In the genomic region with DNA sequence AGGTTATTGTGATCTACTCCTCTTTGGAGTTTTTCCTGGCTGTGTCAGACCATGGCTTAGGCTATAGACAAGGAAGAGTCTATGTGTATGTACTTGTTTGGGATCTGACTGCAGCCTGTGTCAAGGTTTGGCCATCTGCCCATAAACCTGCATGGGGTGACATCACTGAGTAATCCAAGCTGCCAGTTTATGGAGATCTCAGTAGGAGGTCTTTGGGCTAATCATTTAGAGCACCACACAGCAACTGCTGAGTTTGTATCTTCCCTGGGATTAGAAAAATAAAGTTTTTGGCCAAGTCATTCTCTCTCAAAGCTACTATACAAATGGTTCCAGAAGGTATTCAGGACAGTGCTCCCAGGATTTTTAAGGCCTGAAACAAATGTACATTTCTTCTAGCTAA, we compare ENCODE assay signal across 9 cellular contexts.
DNase-seq lines count a peak whose midpoint lies in the region; FAIRE-seq and TF ChIP-seq lines count a peak whose summit lies in the region.
"Had no signal": no experiment of that assay in that cellular context is flagged by ENCODE, and none has a peak within 500 bp of the region (broad histone marks: within the 10 kb centered on the region; RNA-seq: fewer than 3 reads in every experiment).

No MANE protein-coding gene starts in this region.

- TF ChIP-seq CTCF in AG09309 (IDR thresholded peaks at IDR 0.05; ENCODE audit: control insufficient read depth, insufficient read depth, low read depth, low read length, missing control alignments), result no peak
- TF ChIP-seq CTCF in LNCaP clone FGC (IDR thresholded peaks at IDR 0.05; ENCODE audit: control insufficient read depth, extremely low read depth, insufficient read depth), result no peak

- FAIRE-seq in GM19239 (lab: Jason Lieb, UNC), result no peak
- no peak for FAIRE-seq in GM12892 (lab: Jason Lieb, UNC)

- DNase-seq in AG09309 (ENCODE audit: low read depth) (peak; percentile 80), LNCaP clone FGC (ENCODE audit: low read depth) (peak; percentile 97), SHP77 (lab: John Stamatoyannopoulos, UW) (peak; percentile 60 to 75), globus pallidus (ENCODE audit: low spot score) (peak; percentile 7), GM19239 (ENCODE audit: insufficient read length, low spot score) (no peak), ureter (ENCODE audit: low spot score) (no peak), NCI-H2227 treated with DMSO at 0.1 percent for 48 hours (lab: John Stamatoyannopoulos, UW) (no peak), GM12892 (ENCODE audit: insufficient read length) (no peak)
- DNase-seq: CD4-positive, CD25-positive, alpha-beta regulatory T cell had no signal

- TF ChIP-seq POLR2A in GM12892 (IDR thresholded peaks at IDR 0.05; ENCODE audit: low read depth, low read length), result no peak

- H3K4me3 ChIP-seq in AG09309 (ENCODE audit: control insufficient read depth, low read depth, low read length) (no peak overlapping the region), LNCaP clone FGC (ENCODE audit: low read depth, low read length) (no peak overlapping the region)

Comparison
In these comparisons a context has a peak if more than half of its experiments do, and no peak if none do; other contexts are left out.
1. DNase-seq: peak in AG09309 (single experiment), LNCaP clone FGC (single experiment), SHP77 (2 of 2) and globus pallidus (single experiment); none in GM19239 (single experiment), ureter (single experiment), NCI-H2227 treated with DMSO at 0.1 percent for 48 hours (single experiment) and GM12892 (single experiment).